Comparison of ENCODE assay signal across 17 cellular contexts in the genomic region with DNA sequence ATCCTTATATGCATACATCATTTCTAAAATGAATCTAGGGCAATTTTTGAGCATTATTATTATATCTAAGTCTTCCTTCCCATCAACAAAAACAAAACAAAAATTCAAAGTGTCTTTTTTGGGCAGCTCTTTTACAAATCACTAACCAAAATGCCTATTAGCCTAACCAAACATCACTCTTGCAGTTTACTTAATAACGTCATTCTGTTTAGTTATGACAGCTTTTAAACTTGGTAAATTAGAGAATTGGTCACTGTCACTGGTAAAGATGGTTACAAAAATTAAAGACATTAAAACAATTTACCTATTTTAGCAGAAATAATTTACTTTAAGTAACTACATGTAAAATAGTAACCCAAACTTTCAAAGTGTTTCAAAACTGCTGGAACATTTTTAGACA. TPM values are rescaled to one million over a fixed set of nuclear protein-coding genes. Genes with fewer than 3 reads are reported as not detected.
DNase-seq lines count a peak whose midpoint lies in the region; ATAC-seq, FAIRE-seq and TF ChIP-seq lines count a peak whose summit lies in the region.
"Had no signal": no experiment of that assay in that cellular context is flagged by ENCODE, and none has a peak within 500 bp of the region (broad histone marks: within the 10 kb centered on the region; RNA-seq: fewer than 3 reads in every experiment).

No MANE protein-coding gene starts in this region.

- no peak for TF ChIP-seq POLR2A in gastrocnemius medialis (IDR thresholded peaks at IDR 0.05)

- no peaks in the 10 kb centered on the region for H3K9me3 Mint-ChIP-seq in Calu3 (ENCODE audit: low read depth, unreplicated experiment)
- H3K9me3 Mint-ChIP-seq: activated naive CD4-positive, alpha-beta T cell treated with anti-CD3 and anti-CD28 coated beads for 36 hours; effector memory CD8-positive, alpha-beta T cell had no signal

- peak overlapping the region; percentile 86 to 93 (median 92) for H3K27ac ChIP-seq in gastrocnemius medialis

- ATAC-seq in gastrocnemius medialis: no peak
- no peak for ATAC-seq in HG03432 (IDR thresholded peaks at IDR 0.05; ENCODE audit: unreplicated experiment)
- ATAC-seq: effector memory CD8-positive, alpha-beta T cell had no signal

- H3K4me1 Mint-ChIP-seq in Calu3 (ENCODE audit: low read depth, unreplicated experiment): peaks cover 53% of the 10 kb centered on the region

- peaks cover 26% of the 10 kb centered on the region for H3K36me3 Mint-ChIP-seq in Calu3 (ENCODE audit: insufficient read depth, unreplicated experiment)

- peak overlapping the region; percentile 93 for H3K9ac ChIP-seq in adipocyte (ENCODE audit: low read length)

- H3K27ac Mint-ChIP-seq in Calu3 (ENCODE audit: unreplicated experiment): no peak overlapping the region
- H3K27ac Mint-ChIP-seq: activated naive CD4-positive, alpha-beta T cell treated with anti-CD3 and anti-CD28 coated beads for 36 hours; effector memory CD8-positive, alpha-beta T cell; progenitor cell of endocrine pancreas had no signal

- H3K4me3 ChIP-seq in adipocyte (ENCODE audit: low read length) (peak overlapping the region; percentile 90), foreskin fibroblast (ENCODE audit: low read depth in 1 of 2, low read length in 2 of 2) (peak overlapping the region; percentile 79 to 98), gastrocnemius medialis (peak overlapping the region in 2 of 4 donors; percentile 78 to 86)

- BruUV-seq in Calu3 (replicated peaks; lab: Mats Ljungman, UMichigan): no TSS peak

- no peaks in the 10 kb centered on the region for H3K27me3 Mint-ChIP-seq in Calu3 (ENCODE audit: unreplicated experiment)

- no peaks in the 10 kb centered on the region for H3K36me3 ChIP-seq in adipocyte (ENCODE audit: control insufficient read depth, insufficient read depth, low read length, severe bottlenecking)
- no peaks in the 10 kb centered on the region for H3K36me3 ChIP-seq in gastrocnemius medialis

- CTCF ChIA-PET in Calu3 (lab: Charles Lee): interaction anchor here (0.6 to 1.2 kb wide), 4 partner anchors 41 to 173 kb away, joined by 3 to 4 read pairs (median 4); no protein-coding TSS in a partner anchor

- H3K9me3 ChIP-seq in adipocyte (ENCODE audit: control insufficient read depth, low read length) (no peaks in the 10 kb centered on the region), gastrocnemius medialis (no peaks in the 10 kb centered on the region)

- FAIRE-seq in GM19239 (lab: Jason Lieb, UNC): no peak
- FAIRE-seq: bronchial epithelial cell, GM18507 had no signal

- in situ Hi-C loops in gastrocnemius medialis (cut with MboI; ENCODE audit: low sequenced_read_pairs in 4 of 4): no loop called here

- TF ChIP-seq CTCF in Calu3 (IDR thresholded peaks at IDR 0.05; ENCODE audit: unreplicated experiment): no peak
- TF ChIP-seq CTCF in foreskin fibroblast (IDR thresholded peaks at IDR 0.05; ENCODE audit: low read depth, low read length): no peak
- TF ChIP-seq CTCF in gastrocnemius medialis (IDR thresholded peaks at IDR 0.05 in 4 of 5, conservative IDR thresholded peaks at IDR 0.05 in 1 of 5): no peak

- H3K27me3 ChIP-seq in adipocyte (replicated peaks; ENCODE audit: control insufficient read depth, insufficient read depth, low read length): no peaks in the 10 kb centered on the region
- no peaks in the 10 kb centered on the region for H3K27me3 ChIP-seq in gastrocnemius medialis

- intact Hi-C loops in Calu3 (cut with micrococcal nuclease; ENCODE audit: unreplicated experiment): no loop called here
- intact Hi-C loops in gastrocnemius medialis (cut with DNase I; ENCODE audit: low total_unique reads): loop anchor here (1.0 to 5.0 kb wide), 2 partner anchors 387 to 622 kb away; no protein-coding TSS in a partner anchor

- peaks cover 33% of the 10 kb centered on the region for H3K4me1 ChIP-seq in adipocyte (ENCODE audit: control insufficient read depth, insufficient read depth, low read length)
- H3K4me1 ChIP-seq in gastrocnemius medialis: peaks cover 50 to 56% of the 10 kb centered on the region in 2 donors

- H3K4me3 Mint-ChIP-seq in Calu3 (ENCODE audit: low read depth, unreplicated experiment): peak overlapping the region; percentile 26
- H3K4me3 Mint-ChIP-seq: activated naive CD4-positive, alpha-beta T cell treated with anti-CD3 and anti-CD28 coated beads for 36 hours; effector memory CD8-positive, alpha-beta T cell had no signal

- no peak for DNase-seq in Calu3
- no peak for DNase-seq in adipocyte (ENCODE audit: low read depth)
- no peak for DNase-seq in foreskin fibroblast
- DNase-seq in gastrocnemius medialis: no peak
- no peak for DNase-seq in putamen (ENCODE audit: low spot score)
- DNase-seq in SW 1271 (lab: John Stamatoyannopoulos, UW): no peak
- DNase-seq in GM19239 (ENCODE audit: insufficient read length, low spot score): no peak
- DNase-seq: activated CD4-positive, alpha-beta T cell treated with anti-CD3 and anti-CD28 coated beads for 1 hour; activated CD8-positive, alpha-beta memory T cell treated with anti-CD3 and anti-CD28 coated beads, Interleukin-2, amount 50 U/mL, for 4 hours; activated naive CD4-positive, alpha-beta T cell treated with anti-CD3 and anti-CD28 coated beads for 36 hours; effector memory CD8-positive, alpha-beta T cell; glutamatergic neuron; stimulated activated CD4-positive, alpha-beta T cell treated with anti-CD3 and anti-CD28 coated beads, Interleukin-2, amount 100 ng/mL, for 24 hours had no signal

RNA-seq across cellular contexts. Expression of gene ARHGAP29, which starts 2.8 kb away (rescaled TPM):
- total RNA-seq in Calu3 (2022) (57.9 and 62.6 TPM in 2 replicates), gastrocnemius medialis (10 to 100 TPM in 3 of 4 donors, 1 to 10 TPM in 1; 10.0 to 13.5 (median 11.6) TPM)
